Comparison of ENCODE assay signal across 1 cellular context in genomic region chrX:15737957-15738685, GRCh38.
TF ChIP-seq lines count a peak whose summit lies in the region.

Gene CA5B, plus strand, starts transcription at chrX:15738270. Its CDS starts 11,754 bp downstream, at chrX:15750024.

TF ChIP-seq in HepG2, 621 proteins besides CTCF, POLR2A, EP300 and RAD21 (continued from another document):
- TF ChIP-seq SRSF9 (IDR thresholded peaks at IDR 0.05; ENCODE audit: borderline replicate concordance, insufficient read depth, low read depth, low read length, poor library complexity, severe bottlenecking) (no peak), HOXA7 (CRISPR knock-in tag; IDR thresholded peaks at IDR 0.05) (no peak), PAWR (CRISPR knock-in tag; IDR thresholded peaks at IDR 0.05; ENCODE audit: borderline replicate concordance) (no peak), HBP1 (CRISPR knock-in tag; IDR thresholded peaks at IDR 0.05; ENCODE audit: low read depth) (no peak), BHLHE40 (IDR thresholded peaks at IDR 0.05; ENCODE audit: low read length) (no peak), THRA (CRISPR knock-in tag; IDR thresholded peaks at IDR 0.05; ENCODE audit: borderline replicate concordance) (no peak)
TF ChIP-seq in HepG2: peak in this region for 0.
